11 cellular contexts compared by ENCODE assay signal in the genomic region with DNA sequence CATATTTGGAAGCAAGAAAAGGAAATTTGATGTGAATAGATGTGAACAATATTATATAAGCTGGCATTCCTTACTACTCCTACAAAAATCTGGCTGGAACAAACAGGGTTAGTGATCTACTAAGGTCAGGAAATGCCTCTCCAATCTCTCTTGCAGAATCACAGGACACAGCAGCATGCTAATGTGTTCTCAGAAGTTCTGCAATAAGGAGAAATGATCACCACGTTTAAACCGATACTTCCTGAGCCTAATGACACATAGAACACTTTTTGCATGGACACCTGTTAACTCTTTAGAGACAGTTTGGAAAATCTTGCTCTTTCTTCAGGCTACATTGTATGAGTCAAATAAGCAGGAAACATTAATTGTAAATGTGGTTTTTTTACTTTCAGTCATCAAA.
A peak's percentile ranks its signal among the peaks of the same experiment; 100 is the strongest.
DNase-seq lines count a peak whose midpoint lies in the region; ATAC-seq and TF ChIP-seq lines count a peak whose summit lies in the region.
"Had no signal": no experiment of that assay in that cellular context is flagged by ENCODE, and none has a peak within 500 bp of the region (broad histone marks: within the 10 kb centered on the region; RNA-seq: fewer than 3 reads in every experiment).

No MANE protein-coding gene starts in this region.

- H3K4me1 Mint-ChIP-seq in stimulated activated effector memory CD8-positive, alpha-beta T cell treated with anti-CD3 and anti-CD28 coated beads, Interleukin-12 subunit alpha, Interleukin-12 subunit beta, amount 100 ng/mL, for 72 hours: no peaks in the 10 kb centered on the region

- no peaks in the 10 kb centered on the region for H3K9me3 ChIP-seq in Panc1 (ENCODE audit: control insufficient read depth, insufficient read depth, low read depth, low read length)
- H3K9me3 ChIP-seq: suprapubic skin had no signal

- CTCF ChIA-PET in Panc1 (lab: Charles Lee): interaction anchor here (1.2 kb wide), 1 partner anchor 36 kb away, joined by 3 read pairs; no protein-coding TSS in a partner anchor

- H3K27ac ChIP-seq in Panc1 (ENCODE audit: low read length): peak overlapping the region; percentile 76
- H3K27ac ChIP-seq: suprapubic skin had no signal

- DNase-seq in NOMO-1 treated with DMSO at 0.1 percent for 48 hours (lab: John Stamatoyannopoulos, UW; ENCODE audit: unreplicated experiment) (peak; percentile 37), NOMO-1 treated with dmso at 0.1 percent for 144 hours (lab: John Stamatoyannopoulos, UW; ENCODE audit: unreplicated experiment) (no peak), Panc1 (ENCODE audit: low read depth, low spot score) (no peak), fibroblast of pulmonary artery (ENCODE audit: low read depth) (peak; percentile 36), NCI-H2196 (lab: John Stamatoyannopoulos, UW; ENCODE audit: unreplicated experiment) (no peak), sciatic nerve (ENCODE audit: low spot score) (no peak), GM10266 (ENCODE audit: extremely low spot score) (no peak)
- DNase-seq in stimulated activated effector memory CD8-positive, alpha-beta T cell treated with anti-CD3 and anti-CD28 coated beads, Interleukin-12 subunit alpha, Interleukin-12 subunit beta, amount 100 ng/mL, for 72 hours (ENCODE audit: low spot score in 2 of 2): no peak
- DNase-seq: activated CD4-positive, alpha-beta memory T cell treated with anti-CD3 and anti-CD28 coated beads for 36 hours; NCI-H146 had no signal

- intact Hi-C loops in Panc1 (cut with micrococcal nuclease; ENCODE audit: unreplicated experiment) (no loop called here), sciatic nerve (cut with DNase I) (no loop called here)

- BruUV-seq in Panc1 (replicated peaks; lab: Mats Ljungman, UMichigan): no TSS peak

- H3K36me3 ChIP-seq in Panc1 (ENCODE audit: control insufficient read depth, insufficient read depth, low read length): no peaks in the 10 kb centered on the region
- H3K36me3 ChIP-seq: suprapubic skin had no signal

- POLR2A ChIA-PET in Panc1 (lab: Charles Lee): no interaction called here

- no peak for TF ChIP-seq CTCF in Panc1 (IDR thresholded peaks at IDR 0.05)
- no peak for TF ChIP-seq CTCF in fibroblast of pulmonary artery (IDR thresholded peaks at IDR 0.05; ENCODE audit: low read length, missing control alignments)
- no peak for TF ChIP-seq CTCF in GM10266 (IDR thresholded peaks at IDR 0.05; ENCODE audit: control insufficient read depth, insufficient read depth, low read depth, missing control alignments)

- ATAC-seq in Panc1 (peak; percentile 37), sciatic nerve (no peak)
- peak; percentile 35 for ATAC-seq in stimulated activated effector memory CD8-positive, alpha-beta T cell treated with anti-CD3 and anti-CD28 coated beads, Interleukin-12 subunit alpha, Interleukin-12 subunit beta, amount 100 ng/mL, for 72 hours

- H3K4me3 ChIP-seq in Panc1 (ENCODE audit: low read depth in 2 of 2, low read length in 2 of 2) (no peak overlapping the region; a peak in 1 of 4 replicates), fibroblast of pulmonary artery (replicated peaks; ENCODE audit: low read depth, low read length) (no peak overlapping the region)
- H3K4me3 ChIP-seq: suprapubic skin had no signal

- in situ Hi-C loops in Panc1 (cut with HindIII; ENCODE audit: low pct_unique_long_range_greater_than_20kb, low sequenced_read_pairs): no loop called here

- no peak overlapping the region for H3K27ac Mint-ChIP-seq in stimulated activated effector memory CD8-positive, alpha-beta T cell treated with anti-CD3 and anti-CD28 coated beads, Interleukin-12 subunit alpha, Interleukin-12 subunit beta, amount 100 ng/mL, for 72 hours
- H3K27ac Mint-ChIP-seq: activated CD4-positive, alpha-beta memory T cell treated with anti-CD3 and anti-CD28 coated beads for 36 hours had no signal

- H3K27me3 ChIP-seq in Panc1 (ENCODE audit: control insufficient read depth, insufficient read depth, low read length): no peaks in the 10 kb centered on the region
- H3K27me3 ChIP-seq: suprapubic skin had no signal

- H3K36me3 Mint-ChIP-seq in stimulated activated effector memory CD8-positive, alpha-beta T cell treated with anti-CD3 and anti-CD28 coated beads, Interleukin-12 subunit alpha, Interleukin-12 subunit beta, amount 100 ng/mL, for 72 hours: no peaks in the 10 kb centered on the region
- H3K36me3 Mint-ChIP-seq: activated CD4-positive, alpha-beta memory T cell treated with anti-CD3 and anti-CD28 coated beads for 36 hours had no signal

- H3K9me3 Mint-ChIP-seq in stimulated activated effector memory CD8-positive, alpha-beta T cell treated with anti-CD3 and anti-CD28 coated beads, Interleukin-12 subunit alpha, Interleukin-12 subunit beta, amount 100 ng/mL, for 72 hours: no peaks in the 10 kb centered on the region
- H3K9me3 Mint-ChIP-seq: activated CD4-positive, alpha-beta memory T cell treated with anti-CD3 and anti-CD28 coated beads for 36 hours had no signal

- H3K4me3 Mint-ChIP-seq in stimulated activated effector memory CD8-positive, alpha-beta T cell treated with anti-CD3 and anti-CD28 coated beads, Interleukin-12 subunit alpha, Interleukin-12 subunit beta, amount 100 ng/mL, for 72 hours: no peak overlapping the region
- H3K4me3 Mint-ChIP-seq: activated CD4-positive, alpha-beta memory T cell treated with anti-CD3 and anti-CD28 coated beads for 36 hours had no signal

- peaks cover 15% of the 10 kb centered on the region for H3K4me1 ChIP-seq in Panc1 (ENCODE audit: control insufficient read depth, insufficient read depth, low read length)

Comparison
In these comparisons a context has a peak if more than half of its experiments do, and no peak if none do; other contexts are left out.
1. DNase-seq: peak in NOMO-1 treated with DMSO at 0.1 percent for 48 hours (single experiment) and fibroblast of pulmonary artery (single experiment); none in NOMO-1 treated with dmso at 0.1 percent for 144 hours (single experiment), Panc1 (single experiment), stimulated activated effector memory CD8-positive, alpha-beta T cell treated with anti-CD3 and anti-CD28 coated beads, Interleukin-12 subunit alpha, Interleukin-12 subunit beta, amount 100 ng/mL, for 72 hours (0 of 2), NCI-H2196 (single experiment), sciatic nerve (single experiment) and GM10266 (single experiment).